ENCODE assay signal across 1 cellular context in genomic region chr3:194101592-194102432, GRCh38.
TF ChIP-seq lines count a peak whose summit lies in the region.

No MANE protein-coding gene starts in this region.

TF ChIP-seq in HepG2, 621 proteins besides CTCF, POLR2A, EP300 and RAD21 (continued from another document and continues in another):
- 0 out of 2 replicates have a peak, but pooled peaks have one; percentile 28 for TF ChIP-seq HMGXB3 (CRISPR knock-in tag; IDR thresholded peaks at IDR 0.05; ENCODE audit: borderline replicate concordance)
- peak; percentile 37 for TF ChIP-seq MYC (CRISPR knock-in tag; IDR thresholded peaks at IDR 0.05; ENCODE audit: borderline replicate concordance)
- no peak for TF ChIP-seq ZBTB4 (CRISPR knock-in tag; IDR thresholded peaks at IDR 0.05; ENCODE audit: borderline replicate concordance)
- TF ChIP-seq U2AF1 (optimal IDR thresholded peaks at IDR 0.05; ENCODE audit: low read depth, low read length): peak; percentile 14
- no peak for TF ChIP-seq CREBL2 (CRISPR knock-in tag; IDR thresholded peaks at IDR 0.05; ENCODE audit: borderline replicate concordance)
- TF ChIP-seq ZNF784 (CRISPR knock-in tag; IDR thresholded peaks at IDR 0.05; ENCODE audit: borderline replicate concordance): no peak
- no peak for TF ChIP-seq ZFP62 (CRISPR knock-in tag; IDR thresholded peaks at IDR 0.05)
- peak; percentile 50; the same call in 1 of the 2 replicates for TF ChIP-seq ZNF362 (CRISPR knock-in tag; IDR thresholded peaks at IDR 0.05; ENCODE audit: borderline replicate concordance)
- no peak for TF ChIP-seq ZNF326 (CRISPR knock-in tag; IDR thresholded peaks at IDR 0.05; ENCODE audit: borderline replicate concordance)
- TF ChIP-seq ZXDC (CRISPR knock-in tag; IDR thresholded peaks at IDR 0.05): no peak
- TF ChIP-seq MNT (IDR thresholded peaks at IDR 0.05): no peak
- TF ChIP-seq ZNF781 (CRISPR knock-in tag; IDR thresholded peaks at IDR 0.05; ENCODE audit: borderline replicate concordance, not compliant biosample characterization): no peak
- TF ChIP-seq PCBP2 (optimal IDR thresholded peaks at IDR 0.05; ENCODE audit: low read depth, low read length, poor library complexity, severe bottlenecking): no peak
- TF ChIP-seq DMTF1 (CRISPR knock-in tag; IDR thresholded peaks at IDR 0.05): no peak
- peak; percentile 73; the same call in 1 of the 2 replicates for TF ChIP-seq RCOR2 (CRISPR knock-in tag; IDR thresholded peaks at IDR 0.05)
- no peak for TF ChIP-seq ZMYM2 (CRISPR knock-in tag; IDR thresholded peaks at IDR 0.05)
- no peak for TF ChIP-seq EZH2 (conservative IDR thresholded peaks at IDR 0.05; ENCODE audit: low read depth, low read length)
- no peak for TF ChIP-seq ZNF224 (CRISPR knock-in tag; IDR thresholded peaks at IDR 0.05)
- TF ChIP-seq ZNF205 (CRISPR knock-in tag; IDR thresholded peaks at IDR 0.05): peak; percentile 72; the same call in 1 of the 2 replicates
- TF ChIP-seq KDM2A (CRISPR knock-in tag; IDR thresholded peaks at IDR 0.05; ENCODE audit: borderline replicate concordance, low read depth): no peak
- TF ChIP-seq ZKSCAN5 (CRISPR knock-in tag; IDR thresholded peaks at IDR 0.05): no peak
- no peak for TF ChIP-seq CENPX (CRISPR knock-in tag; IDR thresholded peaks at IDR 0.05)
- no peak for TF ChIP-seq TEAD2 (CRISPR knock-in tag; IDR thresholded peaks at IDR 0.05)
- no peak for TF ChIP-seq XBP1 (CRISPR knock-in tag; IDR thresholded peaks at IDR 0.05)
- TF ChIP-seq ZNF17 (CRISPR knock-in tag; IDR thresholded peaks at IDR 0.05): no peak
- TF ChIP-seq MTF1 (CRISPR knock-in tag; IDR thresholded peaks at IDR 0.05): no peak
- TF ChIP-seq ARID5B (CRISPR knock-in tag; IDR thresholded peaks at IDR 0.05): peak; percentile 82
- TF ChIP-seq ZNF33A (CRISPR knock-in tag; IDR thresholded peaks at IDR 0.05; ENCODE audit: borderline replicate concordance): no peak; the same call in 1 of the 2 replicates
- peak; percentile 37; the same call in 1 of the 2 replicates for TF ChIP-seq TARDBP (CRISPR knock-in tag; IDR thresholded peaks at IDR 0.05)
- no peak for TF ChIP-seq THAP8 (CRISPR knock-in tag; IDR thresholded peaks at IDR 0.05; ENCODE audit: borderline replicate concordance)
- TF ChIP-seq SMAD1 (CRISPR knock-in tag; IDR thresholded peaks at IDR 0.05; ENCODE audit: borderline replicate concordance, low read depth): peak; percentile 70; the same call in 1 of the 2 replicates
- TF ChIP-seq PLSCR1 (CRISPR knock-in tag; IDR thresholded peaks at IDR 0.05; ENCODE audit: borderline replicate concordance): no peak
- 0 out of 2 replicates have a peak, but pooled peaks have one; percentile 48 for TF ChIP-seq BRD4 (CRISPR knock-in tag; IDR thresholded peaks at IDR 0.05)
- no peak for TF ChIP-seq HNRNPK (IDR thresholded peaks at IDR 0.05; ENCODE audit: low read depth, low read length, poor library complexity, severe bottlenecking)
